In genomic region chr1:151108331-151108730, GRCh38 we compare ENCODE assay signal across 17 cellular contexts. TPM values are rescaled to one million over a fixed set of nuclear protein-coding genes. Genes with fewer than 3 reads are reported as not detected.
"Had no signal": no experiment of that assay in that cellular context is flagged by ENCODE, and none has a peak within 500 bp of the region (broad histone marks: within the 10 kb centered on the region; RNA-seq: fewer than 3 reads in every experiment).

No MANE protein-coding gene starts in this region.

- H3K27me3 Mint-ChIP-seq: activated naive CD8-positive, alpha-beta T cell treated with anti-CD3 and anti-CD28 coated beads, Interleukin-2, amount 10 ng/mL, durations not matched to agents 7 days and 5 days; effector memory CD8-positive, alpha-beta T cell; naive thymus-derived CD4-positive, alpha-beta T cell had no signal

- H3K36me3 Mint-ChIP-seq: neural progenitor cell had no signal

- H3K4me3 Mint-ChIP-seq: activated naive CD8-positive, alpha-beta T cell treated with anti-CD3 and anti-CD28 coated beads, Interleukin-2, amount 10 ng/mL, durations not matched to agents 7 days and 5 days; effector memory CD8-positive, alpha-beta T cell; immature natural killer cell; naive thymus-derived CD4-positive, alpha-beta T cell; neural progenitor cell had no signal

- DNase-seq: activated CD4-positive, alpha-beta T cell treated with anti-CD3 and anti-CD28 coated beads, Interleukin-2, amount 50 U/mL, for 48 hours; activated naive CD4-positive, alpha-beta T cell treated with Interleukin-2 at 50 U/mL for 16 hours; activated naive CD8-positive, alpha-beta T cell treated with anti-CD3 and anti-CD28 coated beads, Interleukin-2, amount 10 ng/mL, durations not matched to agents 7 days and 5 days; activated T-cell treated with anti-CD3 and anti-CD28 coated beads for 4 hours; amygdala; effector memory CD8-positive, alpha-beta T cell; esophagus squamous epithelium; immature natural killer cell; mesenchymal stem cell; naive thymus-derived CD4-positive, alpha-beta T cell; stimulated activated CD4-positive, alpha-beta T cell treated with anti-CD3 and anti-CD28 coated beads, Interleukin-4, amount 100 ng/mL, for 1 hour; stomach; trophoblast cell had no signal

- H3K27ac Mint-ChIP-seq: activated naive CD8-positive, alpha-beta T cell treated with anti-CD3 and anti-CD28 coated beads, Interleukin-2, amount 10 ng/mL, durations not matched to agents 7 days and 5 days; effector memory CD8-positive, alpha-beta T cell; immature natural killer cell; neural progenitor cell had no signal

- ATAC-seq: effector memory CD8-positive, alpha-beta T cell; naive thymus-derived CD4-positive, alpha-beta T cell; sciatic nerve had no signal

- H3K4me1 Mint-ChIP-seq: activated naive CD8-positive, alpha-beta T cell treated with anti-CD3 and anti-CD28 coated beads, Interleukin-2, amount 10 ng/mL, durations not matched to agents 7 days and 5 days; immature natural killer cell; naive thymus-derived CD4-positive, alpha-beta T cell had no signal

- H3K9me3 Mint-ChIP-seq: activated naive CD8-positive, alpha-beta T cell treated with anti-CD3 and anti-CD28 coated beads, Interleukin-2, amount 10 ng/mL, durations not matched to agents 7 days and 5 days; effector memory CD8-positive, alpha-beta T cell; immature natural killer cell; neural progenitor cell had no signal

RNA-seq across cellular contexts. Expression of gene TNFAIP8L2, which starts 48.1 kb away (rescaled TPM):
- total RNA-seq: osteoblast, smooth muscle cell had no signal
